8 cellular contexts compared by ENCODE assay signal in genomic region chr6:710601-711571, GRCh38. TPM values are rescaled to one million over a fixed set of nuclear protein-coding genes. Genes with fewer than 3 reads are reported as not detected.
DNase-seq lines count a peak whose midpoint lies in the region; ATAC-seq lines count a peak whose summit lies in the region.

No MANE protein-coding gene starts in this region.

- DNase-seq in ELF-1 (ENCODE audit: low read depth, low spot score): peak; percentile 64
- DNase-seq in KBM-7: peak; percentile 66
- DNase-seq in activated CD4-positive, CD25-positive, alpha-beta regulatory T cell treated with anti-CD3 and anti-CD28 coated beads, Interleukin-2, amount 50 U/mL, for 72 hours: peak; percentile 67
- peak; percentile 17 for DNase-seq in cerebellum (ENCODE audit: low spot score)
- peak; percentile 43 for DNase-seq in kidney tubule cell (ENCODE audit: low spot score)
- peak; percentile 18 to 31 for DNase-seq in stimulated activated CD4-positive, alpha-beta T cell treated with anti-CD3 and anti-CD28 coated beads, Interleukin-15, amount 100 ng/mL, for 48 hours (ENCODE audit: low read depth in 2 of 2)
- DNase-seq in NCI-H2196 (lab: John Stamatoyannopoulos, UW; ENCODE audit: unreplicated experiment): no peak

- peak; percentile 89 for ATAC-seq in GM21526 (IDR thresholded peaks at IDR 0.05; ENCODE audit: low FRiP score, unreplicated experiment)

- in situ Hi-C loops in KBM-7 (cut with MboI; ENCODE audit: low pct_unique_long_range_greater_than_20kb, low sequenced_read_pairs): no loop called here

RNA-seq across cellular contexts. Expression of gene EXOC2, which starts 17.9 kb away (rescaled TPM):
- total RNA-seq in cerebellum: 44.4 TPM

RNA-seq across cellular contexts. Expression of gene HUS1B, which starts 54.0 kb away (rescaled TPM):
- total RNA-seq in cerebellum: 3.8 TPM
